ENCODE assay signal across 24 cellular contexts in genomic region chr15:25803541-25803940, GRCh38. TPM values are rescaled to one million over a fixed set of nuclear protein-coding genes. Genes with fewer than 3 reads are reported as not detected.
"Had no signal": no experiment of that assay in that cellular context is flagged by ENCODE, and none has a peak within 500 bp of the region (broad histone marks: within the 10 kb centered on the region; RNA-seq: fewer than 3 reads in every experiment).

No MANE protein-coding gene starts in this region.

- DNase-seq: activated CD4-positive, alpha-beta T cell treated with anti-CD3 and anti-CD28 coated beads for 48 hours; activated CD4-positive, alpha-beta T cell treated with anti-CD3 and anti-CD28 coated beads, Interleukin-2, amount 50 U/mL, for 4 hours; activated CD4-positive, CD25-positive, alpha-beta regulatory T cell treated with anti-CD3 and anti-CD28 coated beads, Interleukin-2, amount 50 U/mL, for 72 hours; activated CD8-positive, alpha-beta memory T cell treated with anti-CD3 and anti-CD28 coated beads, Interleukin-2, amount 50 U/mL, for 48 hours; activated CD8-positive, alpha-beta T cell treated with anti-CD3 and anti-CD28 coated beads, Interleukin-2, amount 10 ng/mL, durations not matched to agents 7 days and 5 days; activated gamma-delta T cell treated with Interleukin-2 at 50 U/mL for 16 hours; activated naive CD4-positive, alpha-beta T cell treated with anti-CD3 and anti-CD28 coated beads, Interleukin-2, amount 10 ng/mL, durations not matched to agents 7 days and 5 days; activated naive CD8-positive, alpha-beta T cell treated with anti-CD3 and anti-CD28 coated beads for 36 hours; activated T-cell treated with anti-CD3 and anti-CD28 coated beads, Interleukin-2, amount 50 U/mL, for 1 hour; NCI-H1092; NCI-H1417; NCI-H1930; NCI-H2107; NCI-H345; NCI-H510A treated with DMSO at 0.1 percent for 48 hours; NCI-H69; NK-92 treated with Interleukin-12 subunit alpha and Interleukin-12 subunit beta, amount 100 ng/mL, for 24 hours; SIG-M5; T-helper 17 cell; T-helper 9 cell had no signal

- H3K27ac ChIP-seq: KMS-11 had no signal

- H3K9ac ChIP-seq: KMS-11 had no signal

- H3K9me3 Mint-ChIP-seq: activated naive CD4-positive, alpha-beta T cell treated with anti-CD3 and anti-CD28 coated beads, Interleukin-2, amount 10 ng/mL, durations not matched to agents 7 days and 5 days; activated naive CD8-positive, alpha-beta T cell treated with anti-CD3 and anti-CD28 coated beads for 36 hours; activated T-helper 1 cell treated with anti-CD3 and anti-CD28 coated beads, Interleukin-12 subunit alpha, Interleukin-12 subunit beta, Interleukin-2, Interleukin-4 antibody, amounts not matched to agents 30 ng/mL and 10 ng/mL and 1 ng/mL, durations not matched to agents 14 hours and 24 hours and 36 hours; WTC11 had no signal

- ATAC-seq: activated CD8-positive, alpha-beta T cell treated with anti-CD3 and anti-CD28 coated beads, Interleukin-2, amount 10 ng/mL, durations not matched to agents 7 days and 5 days; WTC11 had no signal

- H3K4me2 ChIP-seq: KMS-11 had no signal

- H3K36me3 Mint-ChIP-seq: WTC11 had no signal

- H3K27ac Mint-ChIP-seq: activated CD8-positive, alpha-beta T cell treated with anti-CD3 and anti-CD28 coated beads, Interleukin-2, amount 10 ng/mL, durations not matched to agents 7 days and 5 days; activated naive CD4-positive, alpha-beta T cell treated with anti-CD3 and anti-CD28 coated beads, Interleukin-2, amount 10 ng/mL, durations not matched to agents 7 days and 5 days; activated naive CD8-positive, alpha-beta T cell treated with anti-CD3 and anti-CD28 coated beads for 36 hours; activated T-helper 1 cell treated with anti-CD3 and anti-CD28 coated beads, Interleukin-12 subunit alpha, Interleukin-12 subunit beta, Interleukin-2, Interleukin-4 antibody, amounts not matched to agents 30 ng/mL and 10 ng/mL and 1 ng/mL, durations not matched to agents 14 hours and 24 hours and 36 hours; T-helper 17 cell; WTC11 had no signal

- H3K4me3 Mint-ChIP-seq: activated CD8-positive, alpha-beta T cell treated with anti-CD3 and anti-CD28 coated beads, Interleukin-2, amount 10 ng/mL, durations not matched to agents 7 days and 5 days; activated naive CD4-positive, alpha-beta T cell treated with anti-CD3 and anti-CD28 coated beads, Interleukin-2, amount 10 ng/mL, durations not matched to agents 7 days and 5 days; activated naive CD8-positive, alpha-beta T cell treated with anti-CD3 and anti-CD28 coated beads for 36 hours; activated T-helper 1 cell treated with anti-CD3 and anti-CD28 coated beads, Interleukin-12 subunit alpha, Interleukin-12 subunit beta, Interleukin-2, Interleukin-4 antibody, amounts not matched to agents 30 ng/mL and 10 ng/mL and 1 ng/mL, durations not matched to agents 14 hours and 24 hours and 36 hours; T-helper 17 cell; WTC11 had no signal

- H3K27me3 Mint-ChIP-seq: activated naive CD4-positive, alpha-beta T cell treated with anti-CD3 and anti-CD28 coated beads, Interleukin-2, amount 10 ng/mL, durations not matched to agents 7 days and 5 days; activated naive CD8-positive, alpha-beta T cell treated with anti-CD3 and anti-CD28 coated beads for 36 hours; T-helper 17 cell had no signal

RNA-seq across cellular contexts. Expression of gene ATP10A, which starts 59.6 kb away (rescaled TPM):
- total RNA-seq: MCF 10A had no signal
